25 cellular contexts compared by ENCODE assay signal in the genomic region with DNA sequence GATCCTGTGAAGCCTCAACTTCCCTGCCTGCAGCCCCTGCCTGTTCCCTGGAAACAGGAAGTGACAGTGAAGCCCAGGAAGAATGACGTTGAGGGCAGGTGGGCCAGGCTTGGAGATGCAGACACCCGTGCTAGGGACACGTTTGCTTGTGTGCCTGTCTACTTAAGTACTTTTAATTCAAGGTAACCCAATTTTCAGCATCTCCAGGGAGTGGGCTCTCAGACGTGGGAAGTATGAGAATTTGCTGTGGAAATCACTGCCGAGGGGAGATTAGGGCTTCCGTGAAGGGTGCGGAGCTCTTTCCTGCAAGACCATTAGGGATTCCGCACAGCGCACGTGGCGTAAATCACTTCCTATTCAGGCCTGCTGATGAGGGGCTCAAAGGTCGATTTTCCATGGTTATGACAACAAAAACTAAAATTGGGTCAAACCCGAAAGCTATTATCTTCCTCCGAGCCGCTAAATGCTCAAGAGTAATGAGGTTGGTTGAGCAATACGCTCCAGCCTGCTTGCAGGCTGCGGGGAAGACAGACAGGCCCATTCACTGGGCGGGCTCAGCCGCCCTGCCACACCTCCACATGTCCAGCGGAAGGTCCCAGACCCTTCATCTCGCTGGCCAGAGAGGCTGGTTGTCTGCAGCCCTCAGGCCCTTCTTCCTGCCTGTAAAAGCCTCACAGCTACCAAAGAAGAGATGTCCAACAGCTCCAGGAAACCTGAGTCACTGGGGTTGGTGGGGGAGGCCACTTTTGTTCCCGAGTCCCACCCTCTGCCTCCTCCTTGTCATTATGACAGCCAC.
DNase-seq lines count a peak whose midpoint lies in the region; ATAC-seq, FAIRE-seq and TF ChIP-seq lines count a peak whose summit lies in the region.
"Had no signal": no experiment of that assay in that cellular context is flagged by ENCODE, and none has a peak within 500 bp of the region (broad histone marks: within the 10 kb centered on the region; RNA-seq: fewer than 3 reads in every experiment).

No MANE protein-coding gene starts in this region.

- in situ Hi-C loops in HepG2 (cut with HindIII; ENCODE audit: extremely low pct_ligation_motif_present, low pct_unique_long_range_greater_than_20kb) = no loop called here

- H3K4me1 ChIP-seq in HepG2 (ENCODE audit: insufficient read depth, low read length) (no peaks in the 10 kb centered on the region), right lobe of liver (no peaks in the 10 kb centered on the region), endocrine pancreas (ENCODE audit: control insufficient read depth, insufficient read depth, low read length) (no peaks in the 10 kb centered on the region)
- H3K4me1 ChIP-seq: transverse colon had no signal

- H3K4me3 ChIP-seq in HepG2 (replicated peaks in 1 of 3; ENCODE audit: insufficient read depth in 1 of 3, low read depth in 2 of 3, low read length in 3 of 3) (no peak overlapping the region), right lobe of liver (no peak overlapping the region), endocrine pancreas (ENCODE audit: control insufficient read depth, insufficient read depth, low read length) (peak overlapping the region; percentile 17), neural cell (ENCODE audit: low read length) (peak overlapping the region; percentile 23)
- H3K4me3 ChIP-seq: GM23248, sigmoid colon, transverse colon had no signal

- TF ChIP-seq RAD21 in HepG2 (CRISPR knock-in tag; IDR thresholded peaks at IDR 0.05) (no peak), neural cell (conservative IDR thresholded peaks at IDR 0.05) (no peak)

- H4K20me1 ChIP-seq in HepG2 (ENCODE audit: insufficient read depth, low read length) (no peaks in the 10 kb centered on the region), neural cell (ENCODE audit: insufficient read depth) (no peaks in the 10 kb centered on the region)

- H3K4me2 ChIP-seq in HepG2 (ENCODE audit: low read depth, low read length) (no peak overlapping the region), neural cell (ENCODE audit: low read length) (no peak overlapping the region)

- H3K27me3 ChIP-seq in HepG2 (ENCODE audit: control insufficient read depth in 1 of 2, insufficient read depth in 2 of 2, low read length in 2 of 2) = peaks cover 2 to 54% of the 10 kb centered on the region in 2 experiments; a peak in 3 of 5 replicates
- H3K27me3 ChIP-seq in right lobe of liver = no peaks in the 10 kb centered on the region
- H3K27me3 ChIP-seq in endocrine pancreas (ENCODE audit: control insufficient read depth, insufficient read depth, low read length) = no peaks in the 10 kb centered on the region
- H3K27me3 ChIP-seq in neural cell (ENCODE audit: insufficient read depth, low read depth, low read length) = no peaks in the 10 kb centered on the region
- H3K27me3 ChIP-seq: sigmoid colon had no signal

- 22% methylated on average over 22 of the region's 22 CpGs for WGBS in HepG2 (ENCODE audit: low lambda C conversion rate)
- WGBS in right lobe of liver (ENCODE audit: insufficient coverage, low coverage, low lambda C conversion rate, missing lambda C conversion rate) = 28% methylated on average over 6 of the region's 22 CpGs

- TF ChIP-seq CTCF in HepG2 (CRISPR knock-in tag; IDR thresholded peaks at IDR 0.05) (no peak), right lobe of liver (IDR thresholded peaks at IDR 0.05) (no peak), neural cell (IDR thresholded peaks at IDR 0.05; ENCODE audit: poor library complexity, severe bottlenecking) (no peak)

- no peak for DNase-seq in HepG2 (ENCODE audit: low spot score)
- no peak for DNase-seq in right lobe of liver
- DNase-seq in NCI-H1694 (lab: John Stamatoyannopoulos, UW) = no peak
- no peak for DNase-seq in NCI-H345 (lab: John Stamatoyannopoulos, UW)
- no peak for DNase-seq in Right ventricle myocardium superior
- DNase-seq: activated CD4-positive, alpha-beta memory T cell treated with anti-CD3 and anti-CD28 coated beads, Interleukin-2, amount 10 ng/mL, durations not matched to agents 7 days and 5 days; activated CD4-positive, CD25-positive, alpha-beta regulatory T cell; CD8-positive, alpha-beta memory T cell; GF-D8; GM23248; KG1; left cardiac atrium; midbrain; NCI-H187; PC-3; SHP77; sigmoid colon; stimulated activated CD4-positive, alpha-beta T cell treated with anti-CD3 and anti-CD28 coated beads, Interleukin-15, amount 100 ng/mL, for 24 hours; stimulated activated CD8-positive, alpha-beta memory T cell treated with anti-CD3 and anti-CD28 coated beads, Interleukin-4, amount 100 ng/mL, for 48 hours; transverse colon had no signal

- H3K9me3 ChIP-seq in HepG2 (ENCODE audit: low read length) (no peaks in the 10 kb centered on the region), right lobe of liver (no peaks in the 10 kb centered on the region), endocrine pancreas (ENCODE audit: control insufficient read depth, low read length) (no peaks in the 10 kb centered on the region), neural cell (ENCODE audit: low read length) (no peaks in the 10 kb centered on the region)
- H3K9me3 ChIP-seq: sigmoid colon, transverse colon had no signal

- ATAC-seq in HepG2 (peak; percentile 53; the same call in 2 of the 3 replicates), right lobe of liver (no peak), HG02678 (IDR thresholded peaks at IDR 0.05; ENCODE audit: unreplicated experiment) (no peak), Right ventricle myocardium superior (ENCODE audit: poor library complexity) (no peak)
- ATAC-seq: left cardiac atrium; natural killer cell treated with Interleukin-12 subunit alpha and Interleukin-12 subunit beta and Interleukin-15 and Interleukin-18, amount 100 ng/mL, for 72 hours; PC-3 had no signal

- no TSS peak for BruUV-seq in HepG2 (replicated peaks; lab: Mats Ljungman, UMichigan)

- H3F3A ChIP-seq in neural cell (ENCODE audit: insufficient read depth, low read length, poor library complexity, severe bottlenecking) = no peaks in the 10 kb centered on the region

- TF ChIP-seq EP300 in HepG2 (IDR thresholded peaks at IDR 0.05; ENCODE audit: low read depth in 2 of 2, low read length in 2 of 2) (no peak), HepG2 (CRISPR knock-in tag; IDR thresholded peaks at IDR 0.05; ENCODE audit: borderline replicate concordance) (no peak), neural cell (conservative IDR thresholded peaks at IDR 0.05; ENCODE audit: poor library complexity, severe bottlenecking) (no peak)

- H3K36me3 ChIP-seq in HepG2 (replicated peaks in 1 of 2; ENCODE audit: control insufficient read depth in 1 of 2, insufficient read depth in 2 of 2, low read length in 2 of 2) (no peaks in the 10 kb centered on the region), right lobe of liver (no peaks in the 10 kb centered on the region), endocrine pancreas (ENCODE audit: control insufficient read depth, insufficient read depth, low read length) (no peaks in the 10 kb centered on the region), neural cell (ENCODE audit: insufficient read depth, low read length) (no peaks in the 10 kb centered on the region)
- H3K36me3 ChIP-seq: sigmoid colon, transverse colon had no signal

- H3K27ac ChIP-seq in HepG2 (ENCODE audit: extremely low read length, insufficient read depth, low read length) (no peak overlapping the region), right lobe of liver (no peak overlapping the region), neural cell (ENCODE audit: low read length) (peak overlapping the region; percentile 52)
- H3K27ac ChIP-seq: epithelial cell of prostate, GM23248, sigmoid colon, transverse colon had no signal

- POLR2A ChIA-PET in HepG2 (lab: Yijun Ruan, JAX) = no interaction called here

- TF ChIP-seq POLR2A in HepG2 (IDR thresholded peaks at IDR 0.05; ENCODE audit: insufficient read depth in 1 of 2, low read depth in 2 of 2, low read length in 2 of 2) (no peak), right lobe of liver (IDR thresholded peaks at IDR 0.05) (no peak)

- intact Hi-C loops in HepG2 (cut with micrococcal nuclease; ENCODE audit: unreplicated experiment) (no loop called here), right lobe of liver (cut with DNase I) (no loop called here), Right ventricle myocardium superior (cut with DNase I) (no loop called here)

- CTCF ChIA-PET in HepG2 (lab: Yijun Ruan, JAX; ENCODE audit: low intra/inter-chr PET ratio, low total read pairs) = no interaction called here

- H2AFZ ChIP-seq in HepG2 (ENCODE audit: low read length) (no peak overlapping the region), neural cell (ENCODE audit: low read depth, low read length) (no peak overlapping the region)
- H2AFZ ChIP-seq: GM23248 had no signal

- H3K9ac ChIP-seq in HepG2 (ENCODE audit: insufficient read depth, low read depth, low read length) (no peak overlapping the region), endocrine pancreas (ENCODE audit: control insufficient read depth, insufficient read depth, low read length) (no peak overlapping the region), neural cell (ENCODE audit: low read length) (peak overlapping the region; percentile 16)
- H3K9ac ChIP-seq: GM23248 had no signal

- FAIRE-seq in HepG2 (lab: Jason Lieb, UNC) = no peak

- H3K9me2 ChIP-seq in neural cell (ENCODE audit: insufficient read depth, low read length) = no peaks in the 10 kb centered on the region

- no peaks in the 10 kb centered on the region for H3K79me2 ChIP-seq in HepG2 (ENCODE audit: insufficient read depth, low read length)
- no peaks in the 10 kb centered on the region for H3K79me2 ChIP-seq in neural cell (replicated peaks; ENCODE audit: insufficient read depth, low read length)

TF ChIP-seq in HepG2, 621 proteins besides CTCF, POLR2A, EP300 and RAD21 (continues in another document):
- TF ChIP-seq ZNF232 (CRISPR knock-in tag; IDR thresholded peaks at IDR 0.05; ENCODE audit: borderline replicate concordance) (no peak), NKX3-1 (CRISPR knock-in tag; IDR thresholded peaks at IDR 0.05) (no peak), CREB1 (IDR thresholded peaks at IDR 0.05) (no peak), CREB1 (CRISPR knock-in tag; IDR thresholded peaks at IDR 0.05) (no peak), CEBPB (IDR thresholded peaks at IDR 0.05; ENCODE audit: borderline replicate concordance, low read depth, low read length) (peak; percentile 55; the same call in 1 of the 2 replicates), ZNF616 (CRISPR knock-in tag; IDR thresholded peaks at IDR 0.05; ENCODE audit: low read depth) (no peak), KDM1A (CRISPR knock-in tag; IDR thresholded peaks at IDR 0.05) (no peak), ONECUT2 (CRISPR knock-in tag; IDR thresholded peaks at IDR 0.05) (no peak)

TF ChIP-seq in neural cell, 6 proteins besides CTCF, POLR2A, EP300 and RAD21 (continues in another document):
- no peak for TF ChIP-seq EZH2 (IDR thresholded peaks at IDR 0.05; ENCODE audit: borderline replicate concordance, insufficient read depth, low read length, poor library complexity, severe bottlenecking)
- no peak for TF ChIP-seq TAF1 (IDR thresholded peaks at IDR 0.05; ENCODE audit: low read depth)

Comparison
In these comparisons a context has a peak if more than half of its experiments do, and no peak if none do; other contexts are left out.
1. H3K4me3 ChIP-seq: peak in endocrine pancreas (single experiment) and neural cell (single experiment); none in HepG2 (0 of 3) and right lobe of liver (0 of 3).